24 cellular contexts compared by ENCODE assay signal in genomic region chr7:135190703-135191102, GRCh38. TPM values are rescaled to one million over a fixed set of nuclear protein-coding genes. Genes with fewer than 3 reads are reported as not detected.
DNase-seq lines count a peak whose midpoint lies in the region; ATAC-seq, FAIRE-seq and TF ChIP-seq lines count a peak whose summit lies in the region.
"Had no signal": no experiment of that assay in that cellular context is flagged by ENCODE, and none has a peak within 500 bp of the region (broad histone marks: within the 10 kb centered on the region; RNA-seq: fewer than 3 reads in every experiment).

No MANE protein-coding gene starts in this region.

- H3K4me1 ChIP-seq in RWPE2 (ENCODE audit: insufficient read depth, poor library complexity, severe bottlenecking) (peaks cover 13% of the 10 kb centered on the region), gastrocnemius medialis (peaks cover 0 to 5% of the 10 kb centered on the region in 2 donors)

- peaks cover 13% of the 10 kb centered on the region for H3K36me3 Mint-ChIP-seq in activated naive CD8-positive, alpha-beta T cell
- peaks cover 38% of the 10 kb centered on the region for H3K36me3 Mint-ChIP-seq in activated naive CD8-positive, alpha-beta T cell treated with anti-CD3 and anti-CD28 coated beads for 36 hours

- no peak for TF ChIP-seq POLR2A in gastrocnemius medialis (IDR thresholded peaks at IDR 0.05)

- H3K4me3 Mint-ChIP-seq in activated naive CD8-positive, alpha-beta T cell, result no peak overlapping the region
- H3K4me3 Mint-ChIP-seq in activated naive CD8-positive, alpha-beta T cell treated with anti-CD3 and anti-CD28 coated beads for 36 hours, result no peak overlapping the region
- H3K4me3 Mint-ChIP-seq: H9, IgD-negative memory B cell had no signal

- no peaks in the 10 kb centered on the region for H3K9me3 ChIP-seq in RWPE2 (ENCODE audit: severe bottlenecking)
- H3K9me3 ChIP-seq in gastrocnemius medialis, result no peaks in the 10 kb centered on the region
- H3K9me3 ChIP-seq: MG63 had no signal

- TF ChIP-seq CTCF in RWPE2 (IDR thresholded peaks at IDR 0.05; ENCODE audit: poor library complexity, severe bottlenecking) (no peak), bronchial epithelial cell (IDR thresholded peaks at IDR 0.05; ENCODE audit: insufficient read depth, low read length, severe bottlenecking) (no peak), gastrocnemius medialis (IDR thresholded peaks at IDR 0.05 in 4 of 5, conservative IDR thresholded peaks at IDR 0.05 in 1 of 5) (no peak)

- no peaks in the 10 kb centered on the region for H3K4me1 Mint-ChIP-seq in activated naive CD8-positive, alpha-beta T cell (ENCODE audit: low read depth)
- H3K4me1 Mint-ChIP-seq in activated naive CD8-positive, alpha-beta T cell treated with anti-CD3 and anti-CD28 coated beads for 36 hours, result no peaks in the 10 kb centered on the region
- H3K4me1 Mint-ChIP-seq: H9 had no signal

- H3K27ac Mint-ChIP-seq in activated naive CD8-positive, alpha-beta T cell, result peak overlapping the region; percentile 35
- H3K27ac Mint-ChIP-seq in activated naive CD8-positive, alpha-beta T cell treated with anti-CD3 and anti-CD28 coated beads for 36 hours, result no peak overlapping the region
- H3K27ac Mint-ChIP-seq: H9 had no signal

- H3K4me3 ChIP-seq in RWPE2 (ENCODE audit: severe bottlenecking), result no peak overlapping the region
- no peak overlapping the region for H3K4me3 ChIP-seq in bronchial epithelial cell (ENCODE audit: low read depth, low read length)
- H3K4me3 ChIP-seq in gastrocnemius medialis, result no peak overlapping the region
- H3K4me3 ChIP-seq: MG63 had no signal

- DNase-seq in activated naive CD8-positive, alpha-beta T cell treated with anti-CD3 and anti-CD28 coated beads for 36 hours, result no peak
- DNase-seq in RWPE2 (ENCODE audit: low spot score), result no peak
- DNase-seq in bronchial epithelial cell (ENCODE audit: low read depth), result peak; percentile 73
- no peak for DNase-seq in Ammon's horn (ENCODE audit: low spot score)
- DNase-seq in gastrocnemius medialis, result no peak
- DNase-seq in activated CD8-positive, alpha-beta memory T cell treated with anti-CD3 and anti-CD28 coated beads, Interleukin-2, amount 50 U/mL, for 4 hours, result no peak
- DNase-seq: C1 segment of cervical spinal cord, DMS79 treated with DMSO at 0.1 percent for 48 hours, H9, Kasumi-1, MG63, NCI-H1105 treated with DMSO at 0.1 percent for 48 hours, NCI-H1694, NCI-H2081 treated with DMSO at 0.1 percent for 48 hours, NCI-H510A treated with DMSO at 0.1 percent for 48 hours, NCI-H774, Right ventricle myocardium superior had no signal

- FAIRE-seq in bronchial epithelial cell (lab: Jason Lieb, UNC), result no peak
- FAIRE-seq: HTR-8/SVneo, RCC 7860 had no signal

- H3K27me3 ChIP-seq in RWPE2 (ENCODE audit: insufficient read depth, poor library complexity, severe bottlenecking) (no peaks in the 10 kb centered on the region), bronchial epithelial cell (ENCODE audit: control insufficient read depth, insufficient read depth, low read length) (no peaks in the 10 kb centered on the region), layer of hippocampus (ENCODE audit: control insufficient read depth, insufficient read depth, low read length) (no peaks in the 10 kb centered on the region), gastrocnemius medialis (no peaks in the 10 kb centered on the region)
- H3K27me3 ChIP-seq: MG63 had no signal

- peak overlapping the region; percentile 17 for H3K27ac ChIP-seq in RWPE2 (ENCODE audit: poor library complexity, severe bottlenecking)
- peak overlapping the region; percentile 8 for H3K27ac ChIP-seq in layer of hippocampus (ENCODE audit: low read depth, low read length)
- no peak overlapping the region for H3K27ac ChIP-seq in gastrocnemius medialis

- H3K36me3 ChIP-seq in RWPE2 (ENCODE audit: low read depth) (peaks cover 74% of the 10 kb centered on the region), bronchial epithelial cell (ENCODE audit: control insufficient read depth, insufficient read depth, low read length) (peaks cover 29% of the 10 kb centered on the region), gastrocnemius medialis (peaks cover 0 to 77% of the 10 kb centered on the region in 2 donors)
- H3K36me3 ChIP-seq: MG63 had no signal

- no peaks in the 10 kb centered on the region for H3K27me3 Mint-ChIP-seq in activated naive CD8-positive, alpha-beta T cell
- no peaks in the 10 kb centered on the region for H3K27me3 Mint-ChIP-seq in activated naive CD8-positive, alpha-beta T cell treated with anti-CD3 and anti-CD28 coated beads for 36 hours
- H3K27me3 Mint-ChIP-seq: IgD-negative memory B cell had no signal

- H3K9me3 Mint-ChIP-seq in activated naive CD8-positive, alpha-beta T cell (ENCODE audit: low read depth), result no peaks in the 10 kb centered on the region
- H3K9me3 Mint-ChIP-seq in activated naive CD8-positive, alpha-beta T cell treated with anti-CD3 and anti-CD28 coated beads for 36 hours, result no peaks in the 10 kb centered on the region
- H3K9me3 Mint-ChIP-seq: H9, IgD-negative memory B cell had no signal

- ATAC-seq in RWPE2 (ENCODE audit: low read depth) (no peak), gastrocnemius medialis (no peak)

- intact Hi-C loops in gastrocnemius medialis (cut with DNase I; ENCODE audit: low total_unique reads), result no loop called here

- in situ Hi-C loops in gastrocnemius medialis (cut with MboI; ENCODE audit: low sequenced_read_pairs in 4 of 4), result loop anchor here in 2 of 4 donors (25.0 kb wide), 2 partner anchors 203 to 528 kb away; partner anchors contain the start of gene AGBL3 (in 1 of the 2)

RNA-seq across cellular contexts. Expression of gene CYREN, which starts 20.2 kb away (rescaled TPM):
- total RNA-seq in activated naive CD8-positive, alpha-beta T cell treated with anti-CD3 and anti-CD28 coated beads for 36 hours, result 10 to 100 TPM; 51.7 to 54.4 TPM
- total RNA-seq in bronchial epithelial cell, result 51.9 and 68.0 TPM in 2 replicates
- 10 to 100 TPM; 11.8 to 51.5 (median 20.4) TPM for total RNA-seq in gastrocnemius medialis

RNA-seq across cellular contexts. Expression of gene WDR91, which starts 20.6 kb away (rescaled TPM):
- 10 to 100 TPM; 12.3 to 14.0 TPM for total RNA-seq in activated naive CD8-positive, alpha-beta T cell treated with anti-CD3 and anti-CD28 coated beads for 36 hours
- total RNA-seq in bronchial epithelial cell (4.7 and 6.9 TPM in 2 replicates), gastrocnemius medialis (1 to 10 TPM; 3.6 to 8.0 (median 6.4) TPM)

RNA-seq across cellular contexts. Expression of gene TMEM140, which starts 42.8 kb away (rescaled TPM):
- 10 to 100 TPM; 12.7 to 12.8 TPM for total RNA-seq in activated naive CD8-positive, alpha-beta T cell treated with anti-CD3 and anti-CD28 coated beads for 36 hours
- total RNA-seq in bronchial epithelial cell, result 0.51 and 0.53 TPM in 2 replicates
- 100 to 1,000 TPM; 116 to 179 (median 145) TPM for total RNA-seq in gastrocnemius medialis
- total RNA-seq: A673, H9 had no signal

RNA-seq across cellular contexts. Expression of gene STRA8, which starts 42.9 kb away (rescaled TPM):
- total RNA-seq in activated naive CD8-positive, alpha-beta T cell treated with anti-CD3 and anti-CD28 coated beads for 36 hours, result not detected
- total RNA-seq in bronchial epithelial cell (not detected in 2 replicates), gastrocnemius medialis (not detected)
- total RNA-seq: A673, H9, OCI-LY7, Right ventricle myocardium superior had no signal

Comparison
In these comparisons a context has a peak if more than half of its experiments do, and no peak if none do; other contexts are left out.
1. H3K27ac ChIP-seq: peak in RWPE2 (single experiment) and layer of hippocampus (single experiment); none in gastrocnemius medialis (0 of 4).
2. RNA of gene TMEM140, which starts 42.8 kb away (total RNA-seq): 116 to 179 TPM in gastrocnemius medialis; 12.7 to 12.8 TPM in activated naive CD8-positive, alpha-beta T cell treated with anti-CD3 and anti-CD28 coated beads for 36 hours and 0.51 to 0.53 TPM in bronchial epithelial cell; every median in the first group is over 4 times any median in the second.